ENCODE assay signal across 8 cellular contexts in genomic region chr15:49145651-49146609, GRCh38. TPM values are rescaled to one million over a fixed set of nuclear protein-coding genes. Genes with fewer than 3 reads are reported as not detected.
DNase-seq lines count a peak whose midpoint lies in the region; ATAC-seq, FAIRE-seq and TF ChIP-seq lines count a peak whose summit lies in the region.

No MANE protein-coding gene starts in this region.

- POLR2A ChIA-PET in PC-3 (lab: Charles Lee; ENCODE audit: unreplicated experiment): no interaction called here
- POLR2A ChIA-PET in HepG2 (lab: Yijun Ruan, JAX): interaction anchor here (0.9 to 1.5 kb wide), 2 partner anchors 10 to 170 kb away, joined by 3 to 4 read pairs; partner anchors contain the start of gene COPS2

- H3K36me3 ChIP-seq in PC-3 (ENCODE audit: low read depth, low read length): peaks cover 36% of the 10 kb centered on the region
- peaks cover 7 to 40% of the 10 kb centered on the region in 2 experiments for H3K36me3 ChIP-seq in HepG2 (replicated peaks in 1 of 2; ENCODE audit: control insufficient read depth in 1 of 2, insufficient read depth in 2 of 2, low read length in 2 of 2)

- H3K4me1 ChIP-seq in PC-3 (ENCODE audit: insufficient read depth, low read length) (peaks cover 6% of the 10 kb centered on the region), HepG2 (ENCODE audit: insufficient read depth, low read length) (no peaks in the 10 kb centered on the region; the same call in 1 of the 2 replicates)

- H3K9me3 ChIP-seq in PC-3 (ENCODE audit: low read length): no peaks in the 10 kb centered on the region
- no peaks in the 10 kb centered on the region for H3K9me3 ChIP-seq in HepG2 (ENCODE audit: low read length)

- DNase-seq in COLO829 (ENCODE audit: low spot score): peak; percentile 50
- DNase-seq in GM19239 (ENCODE audit: insufficient read length, low spot score): no peak
- peak; percentile 73 for DNase-seq in PC-3
- DNase-seq in central memory CD4-positive, alpha-beta T cell: peak; percentile 12
- peak; percentile 45 for DNase-seq in HepG2 (ENCODE audit: low spot score)

- no peak overlapping the region for H3K9ac ChIP-seq in PC-3 (ENCODE audit: low read length)
- no peak overlapping the region for H3K9ac ChIP-seq in HepG2 (ENCODE audit: insufficient read depth, low read depth, low read length)

- H3K79me2 ChIP-seq in PC-3 (ENCODE audit: low read length) (peaks cover 75% of the 10 kb centered on the region), HepG2 (ENCODE audit: insufficient read depth, low read length) (peaks cover 67% of the 10 kb centered on the region)

- TF ChIP-seq RAD21 in HepG2 (CRISPR knock-in tag; IDR thresholded peaks at IDR 0.05): no peak

- TF ChIP-seq EP300 in HepG2 (IDR thresholded peaks at IDR 0.05; ENCODE audit: low read depth in 2 of 2, low read length in 2 of 2) (no peak), HepG2 (CRISPR knock-in tag; IDR thresholded peaks at IDR 0.05; ENCODE audit: borderline replicate concordance) (no peak)

- no peak overlapping the region for H3K4me2 ChIP-seq in PC-3 (ENCODE audit: low read length)
- no peak overlapping the region for H3K4me2 ChIP-seq in HepG2 (ENCODE audit: low read depth, low read length)

- peak; percentile 57 for ATAC-seq in PC-3
- ATAC-seq in HepG2: peak; percentile 63
- no peak for ATAC-seq in GM18502 (IDR thresholded peaks at IDR 0.05; ENCODE audit: poor library complexity, unreplicated experiment)
- ATAC-seq in HG03159 (IDR thresholded peaks at IDR 0.05; ENCODE audit: unreplicated experiment): no peak
- no peak for ATAC-seq in GM18867 (IDR thresholded peaks at IDR 0.05; ENCODE audit: unreplicated experiment)

- FAIRE-seq in GM19239 (lab: Jason Lieb, UNC) (peak; percentile 80), HepG2 (lab: Jason Lieb, UNC) (no peak)

- H3K27ac ChIP-seq in PC-3 (ENCODE audit: low read length) (no peak overlapping the region), HepG2 (ENCODE audit: extremely low read length, insufficient read depth, low read length) (no peak overlapping the region)

- no peaks in the 10 kb centered on the region for H3K9me2 ChIP-seq in PC-3 (replicated peaks; ENCODE audit: low read length)

- CTCF ChIA-PET in PC-3 (lab: Charles Lee): interaction anchor here (0.6 to 1.0 kb wide), 6 partner anchors 10 to 427 kb away, joined by 3 to 9 read pairs (median 4); partner anchors contain the start of genes CEP152 and COPS2
- CTCF ChIA-PET in HepG2 (lab: Yijun Ruan, JAX; ENCODE audit: low intra/inter-chr PET ratio, low total read pairs): interaction anchor here (1.1 to 2.4 kb wide), 2 partner anchors 100 to 284 kb away, joined by 3 to 16 read pairs; partner anchors contain the start of gene SECISBP2L

- intact Hi-C loops in PC-3 (cut with micrococcal nuclease) (loop anchor here (1.0 to 10.0 kb wide), 3 partner anchors 99 to 284 kb away; partner anchors contain the start of gene SECISBP2L), HepG2 (cut with micrococcal nuclease; ENCODE audit: unreplicated experiment) (loop anchor here (1.0 to 2.0 kb wide), 3 partner anchors 100 to 284 kb away; partner anchors contain the start of gene SECISBP2L)

- BruUV-seq in PC-3 (replicated peaks; lab: Mats Ljungman, UMichigan) (no TSS peak), HepG2 (replicated peaks; lab: Mats Ljungman, UMichigan) (no TSS peak)

- TF ChIP-seq CTCF in PC-3 (conservative IDR thresholded peaks at IDR 0.05; ENCODE audit: low read depth, low read length): peak; percentile 83
- peak; percentile 62 for TF ChIP-seq CTCF in HepG2 (CRISPR knock-in tag; IDR thresholded peaks at IDR 0.05)

- in situ Hi-C loops in HepG2 (cut with HindIII; ENCODE audit: extremely low pct_ligation_motif_present, low pct_unique_long_range_greater_than_20kb): loop anchor here (10.0 kb wide), 1 partner anchor 281 kb away; no protein-coding TSS in a partner anchor

- no peaks in the 10 kb centered on the region for H3F3A ChIP-seq in PC-3 (ENCODE audit: low read length, unreplicated experiment)

- no peak for TF ChIP-seq POLR2A in HepG2 (IDR thresholded peaks at IDR 0.05; ENCODE audit: insufficient read depth in 1 of 2, low read depth in 2 of 2, low read length in 2 of 2)

- no peaks in the 10 kb centered on the region for H3K27me3 ChIP-seq in PC-3 (ENCODE audit: low read length)
- no peaks in the 10 kb centered on the region for H3K27me3 ChIP-seq in HepG2 (ENCODE audit: control insufficient read depth in 1 of 2, insufficient read depth in 2 of 2, low read length in 2 of 2)

- no peak overlapping the region for H2AFZ ChIP-seq in PC-3 (ENCODE audit: low read length)
- H2AFZ ChIP-seq in HepG2 (ENCODE audit: low read length): no peak overlapping the region

- WGBS in HepG2 (ENCODE audit: low lambda C conversion rate): 40% methylated on average over 3 of the region's 3 CpGs

- peaks cover 38% of the 10 kb centered on the region for H4K20me1 ChIP-seq in PC-3 (ENCODE audit: low read length)
- peaks cover 38% of the 10 kb centered on the region for H4K20me1 ChIP-seq in HepG2 (ENCODE audit: insufficient read depth, low read length)

- H3K4me3 ChIP-seq in PC-3 (ENCODE audit: low read length): no peak overlapping the region
- H3K4me3 ChIP-seq in HepG2 (replicated peaks in 1 of 3; ENCODE audit: insufficient read depth in 1 of 3, low read depth in 2 of 3, low read length in 3 of 3): no peak overlapping the region

TF ChIP-seq in HepG2, 621 proteins besides CTCF, POLR2A, EP300 and RAD21 (continues in another document):
- TF ChIP-seq SAP130 (CRISPR knock-in tag; IDR thresholded peaks at IDR 0.05; ENCODE audit: low read depth) (no peak), SMAD9 (CRISPR knock-in tag; IDR thresholded peaks at IDR 0.05) (no peak), PITX1 (CRISPR knock-in tag; IDR thresholded peaks at IDR 0.05) (no peak), STAG1 (CRISPR knock-in tag; IDR thresholded peaks at IDR 0.05) (peak; percentile 62), SMC3 (IDR thresholded peaks at IDR 0.05; ENCODE audit: low read length) (peak; percentile 49), ZNF747 (CRISPR knock-in tag; IDR thresholded peaks at IDR 0.05; ENCODE audit: borderline replicate concordance) (no peak), GFI1 (CRISPR knock-in tag; IDR thresholded peaks at IDR 0.05; ENCODE audit: borderline replicate concordance) (no peak), ATF5 (CRISPR knock-in tag; IDR thresholded peaks at IDR 0.05; ENCODE audit: low read depth) (no peak)

RNA-seq across cellular contexts. Expression of gene COPS2, which starts 9.5 kb away (rescaled TPM):
- total RNA-seq in PC-3 (2014; rRNA removed): 30.4 TPM in 2 replicates
- 66.3 and 138 TPM in 2 replicates for total RNA-seq in HepG2 (2016; rRNA removed; fragmentation: Illumina TruSeq; extraction: Trizol)
- 16.9 and 17.5 TPM in 2 replicates for total RNA-seq in HepG2 (2016; cell fraction: cytosol; rRNA removed; fragmentation: Illumina TruSeq; extraction: Trizol; ENCODE audit: low read depth)
- total RNA-seq in HepG2 (2016; cell fraction: insoluble cytoplasmic fraction; rRNA removed; fragmentation: Illumina TruSeq; extraction: Trizol): 67.4 and 133 TPM in 2 replicates
- total RNA-seq in HepG2 (2016; cell fraction: membrane; rRNA removed; fragmentation: Illumina TruSeq; extraction: Trizol): 39.0 and 53.3 TPM in 2 replicates
- total RNA-seq in HepG2 (2016; cell fraction: nucleus; rRNA removed; fragmentation: Illumina TruSeq; extraction: Trizol): 49.0 and 49.9 TPM in 2 replicates
- polyA plus RNA-seq in HepG2 (2011; rRNA removed): 25.7 and 37.8 TPM in 2 replicates
- 15.6 and 21.6 TPM in 2 replicates for polyA plus RNA-seq in HepG2 (2011; cell fraction: cytosol; rRNA removed)
- 7.0 and 7.2 TPM in 2 replicates for polyA plus RNA-seq in HepG2 (2011; cell fraction: nucleus; rRNA removed)
- 58.5 and 91.3 TPM in 2 replicates for polyA plus RNA-seq in HepG2 (2012)
- polyA plus RNA-seq in HepG2 (2016; cell fraction: cytosol; fragmentation: Illumina TruSeq; extraction: Trizol; ENCODE audit: low read depth): 14.3 and 14.8 TPM in 2 replicates
- polyA plus RNA-seq in HepG2 (2016; cell fraction: insoluble cytoplasmic fraction; fragmentation: Illumina TruSeq; extraction: Trizol; ENCODE audit: low read depth): 152 and 162 TPM in 2 replicates
- 29.6 and 29.9 TPM in 2 replicates for polyA plus RNA-seq in HepG2 (2016; cell fraction: membrane; fragmentation: Illumina TruSeq; extraction: Trizol; ENCODE audit: low read depth)
- polyA plus RNA-seq in HepG2 (2016; cell fraction: nucleus; fragmentation: Illumina TruSeq; extraction: Trizol; ENCODE audit: insufficient read depth, low read depth): 46.6 and 52.8 TPM in 2 replicates
- 8.9 and 27.8 TPM in 2 replicates for polyA minus RNA-seq in HepG2 (2011; rRNA and poly(A)+ RNA removed; ENCODE audit: low replicate concordance)
- polyA minus RNA-seq in HepG2 (2011; cell fraction: cytosol; rRNA and poly(A)+ RNA removed): 34.3 and 37.6 TPM in 2 replicates
- 61.2 and 72.2 TPM in 2 replicates for polyA minus RNA-seq in HepG2 (2011; cell fraction: nucleus; rRNA and poly(A)+ RNA removed)

RNA-seq across cellular contexts. Expression of gene GALK2, which starts 24.1 kb away (rescaled TPM):
- 27.2 and 34.6 TPM in 2 replicates for total RNA-seq in PC-3 (2014; rRNA removed)
- total RNA-seq in HepG2 (2016; rRNA removed; fragmentation: Illumina TruSeq; extraction: Trizol): 32.8 and 45.5 TPM in 2 replicates
- total RNA-seq in HepG2 (2016; cell fraction: cytosol; rRNA removed; fragmentation: Illumina TruSeq; extraction: Trizol; ENCODE audit: low read depth): 72.1 and 80.6 TPM in 2 replicates
- total RNA-seq in HepG2 (2016; cell fraction: insoluble cytoplasmic fraction; rRNA removed; fragmentation: Illumina TruSeq; extraction: Trizol): 34.2 and 46.1 TPM in 2 replicates
- total RNA-seq in HepG2 (2016; cell fraction: membrane; rRNA removed; fragmentation: Illumina TruSeq; extraction: Trizol): 33.4 and 33.6 TPM in 2 replicates
- 29.3 and 32.8 TPM in 2 replicates for total RNA-seq in HepG2 (2016; cell fraction: nucleus; rRNA removed; fragmentation: Illumina TruSeq; extraction: Trizol)
- 15.5 and 17.6 TPM in 2 replicates for polyA plus RNA-seq in HepG2 (2011; rRNA removed)
- polyA plus RNA-seq in HepG2 (2011; cell fraction: cytosol; rRNA removed): 17.8 and 18.0 TPM in 2 replicates
- polyA plus RNA-seq in HepG2 (2011; cell fraction: nucleus; rRNA removed): 10.2 and 12.7 TPM in 2 replicates
- 11.5 and 15.3 TPM in 2 replicates for polyA plus RNA-seq in HepG2 (2012)
- 1.6 and 1.9 TPM in 2 replicates for polyA plus RNA-seq in HepG2 (2016; cell fraction: cytosol; fragmentation: Illumina TruSeq; extraction: Trizol; ENCODE audit: low read depth)
- 29.5 and 33.0 TPM in 2 replicates for polyA plus RNA-seq in HepG2 (2016; cell fraction: insoluble cytoplasmic fraction; fragmentation: Illumina TruSeq; extraction: Trizol; ENCODE audit: low read depth)
- polyA plus RNA-seq in HepG2 (2016; cell fraction: membrane; fragmentation: Illumina TruSeq; extraction: Trizol; ENCODE audit: low read depth): 4.7 and 5.0 TPM in 2 replicates
- 15.1 and 15.4 TPM in 2 replicates for polyA plus RNA-seq in HepG2 (2016; cell fraction: nucleus; fragmentation: Illumina TruSeq; extraction: Trizol; ENCODE audit: insufficient read depth, low read depth)
- 26.0 and 77.8 TPM in 2 replicates for polyA minus RNA-seq in HepG2 (2011; rRNA and poly(A)+ RNA removed; ENCODE audit: low replicate concordance)
- 18.2 and 19.0 TPM in 2 replicates for polyA minus RNA-seq in HepG2 (2011; cell fraction: cytosol; rRNA and poly(A)+ RNA removed)
- 41.5 and 42.8 TPM in 2 replicates for polyA minus RNA-seq in HepG2 (2011; cell fraction: nucleus; rRNA and poly(A)+ RNA removed)

Comparison
In these comparisons a context has a peak if more than half of its experiments do, and no peak if none do; other contexts are left out.
1. ATAC-seq: peak in PC-3 (single experiment) and HepG2 (single experiment); none in GM18502 (single experiment), HG03159 (single experiment) and GM18867 (single experiment).